Comparison of ENCODE assay signal across 26 cellular contexts in the genomic region with DNA sequence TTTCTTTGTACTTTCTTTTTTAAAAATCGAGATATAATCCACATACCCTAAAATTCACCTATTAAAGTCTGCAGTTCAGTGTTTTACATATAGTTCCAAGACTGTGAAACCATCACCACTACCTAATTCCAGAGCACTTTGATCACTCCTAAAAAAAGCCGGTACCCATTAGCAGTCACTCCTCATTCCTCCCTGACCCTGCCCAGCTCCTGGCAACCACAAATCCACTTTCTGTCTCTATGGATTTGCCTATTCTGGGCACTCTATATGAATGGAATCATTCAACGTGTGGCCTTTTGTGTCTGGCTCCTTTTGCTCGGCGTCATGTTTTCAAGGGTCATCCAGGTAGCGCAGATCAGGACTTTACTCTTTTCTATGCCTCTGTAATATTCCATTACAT. TPM values are rescaled to one million over a fixed set of nuclear protein-coding genes. Genes with fewer than 3 reads are reported as not detected.
DNase-seq lines count a peak whose midpoint lies in the region; ATAC-seq, FAIRE-seq and TF ChIP-seq lines count a peak whose summit lies in the region.
"Had no signal": no experiment of that assay in that cellular context is flagged by ENCODE, and none has a peak within 500 bp of the region (broad histone marks: within the 10 kb centered on the region; RNA-seq: fewer than 3 reads in every experiment).

No MANE protein-coding gene starts in this region.

- CTCF ChIA-PET in HepG2 (lab: Yijun Ruan, JAX; ENCODE audit: low intra/inter-chr PET ratio, low total read pairs): no interaction called here

- no peak for DNase-seq in HepG2 (ENCODE audit: low spot score)
- DNase-seq in right lobe of liver: no peak
- peak; percentile 40 for DNase-seq in SK-MEL-5 (ENCODE audit: low read depth, low spot score)
- DNase-seq in osteoblast (ENCODE audit: insufficient read length, low spot score, missing footprints): no peak
- no peak for DNase-seq in ecto neural progenitor cell (ENCODE audit: low spot score)
- no peak for DNase-seq in DMS53 treated with DMSO at 0.1 percent for 48 hours (lab: John Stamatoyannopoulos, UW; ENCODE audit: unreplicated experiment)
- DNase-seq: C1 segment of cervical spinal cord; CD4-positive, alpha-beta memory T cell; H9; IMR-90; KG1; NCI-H1105; NCI-H1436 treated with DMSO at 0.1 percent for 48 hours; NCI-H187 treated with DMSO at 0.1 percent for 48 hours; NCI-H446; NCI-H524 treated with DMSO at 0.1 percent for 48 hours; NCI-H774; NK-92 treated with Interleukin-12 subunit alpha and Interleukin-12 subunit beta, amount 100 ng/mL, for 24 hours; PC-9; SJCRH30 had no signal

- no peaks in the 10 kb centered on the region for H3K9me3 ChIP-seq in HepG2 (ENCODE audit: low read length)
- no peaks in the 10 kb centered on the region for H3K9me3 ChIP-seq in right lobe of liver
- no peaks in the 10 kb centered on the region for H3K9me3 ChIP-seq in osteoblast (ENCODE audit: low read depth, low read length)
- H3K9me3 ChIP-seq: SJCRH30 had no signal

- H3K27me3 ChIP-seq in HepG2 (ENCODE audit: control insufficient read depth in 1 of 2, insufficient read depth in 2 of 2, low read length in 2 of 2): no peaks in the 10 kb centered on the region; a peak in 1 of 5 replicates
- H3K27me3 ChIP-seq in right lobe of liver: no peaks in the 10 kb centered on the region
- peaks cover 21% of the 10 kb centered on the region for H3K27me3 ChIP-seq in osteoblast (ENCODE audit: insufficient read depth, low read length)
- H3K27me3 ChIP-seq: SJCRH30 had no signal

- H2AFZ ChIP-seq in HepG2 (ENCODE audit: low read length): no peak overlapping the region
- H2AFZ ChIP-seq in osteoblast (ENCODE audit: low read length): no peak overlapping the region
- H2AFZ ChIP-seq: GM23338, PC-9 had no signal

- no peak for TF ChIP-seq RAD21 in HepG2 (CRISPR knock-in tag; IDR thresholded peaks at IDR 0.05)

- H3K4me1 ChIP-seq in HepG2 (ENCODE audit: insufficient read depth, low read length) (peaks cover 69% of the 10 kb centered on the region), right lobe of liver (peaks cover 0 to 22% (median 0%) of the 10 kb centered on the region in 4 donors), osteoblast (ENCODE audit: insufficient read depth, low read length) (peaks cover 5% of the 10 kb centered on the region)
- H3K4me1 ChIP-seq: SJCRH30 had no signal

- in situ Hi-C loops in HepG2 (cut with HindIII; ENCODE audit: extremely low pct_ligation_motif_present, low pct_unique_long_range_greater_than_20kb): no loop called here
- in situ Hi-C loops in SK-MEL-5 (cut with HindIII; ENCODE audit: low pct_unique_long_range_greater_than_20kb, low sequenced_read_pairs): no loop called here

- POLR2A ChIA-PET in HepG2 (lab: Yijun Ruan, JAX): interaction anchor here (1.4 kb wide), 1 partner anchor 9 kb away, joined by 5 read pairs; no protein-coding TSS in a partner anchor

- intact Hi-C loops in HepG2 (cut with micrococcal nuclease; ENCODE audit: unreplicated experiment): no loop called here
- intact Hi-C loops in right lobe of liver (cut with DNase I): no loop called here

- TF ChIP-seq EP300 in HepG2 (IDR thresholded peaks at IDR 0.05; ENCODE audit: low read depth in 2 of 2, low read length in 2 of 2): no peak
- TF ChIP-seq EP300 in HepG2 (CRISPR knock-in tag; IDR thresholded peaks at IDR 0.05; ENCODE audit: borderline replicate concordance): no peak

- BruUV-seq in HepG2 (replicated peaks; lab: Mats Ljungman, UMichigan): no TSS peak

- H3K27ac ChIP-seq in HepG2 (ENCODE audit: extremely low read length, insufficient read depth, low read length) (no peak overlapping the region), right lobe of liver (no peak overlapping the region), osteoblast (ENCODE audit: low read depth, low read length) (no peak overlapping the region)
- H3K27ac ChIP-seq: PC-9, SJCRH30 had no signal

- FAIRE-seq in HepG2 (lab: Jason Lieb, UNC): no peak
- FAIRE-seq: G401.6 had no signal

- TF ChIP-seq CTCF in HepG2 (CRISPR knock-in tag; IDR thresholded peaks at IDR 0.05): no peak
- TF ChIP-seq CTCF in right lobe of liver (IDR thresholded peaks at IDR 0.05): no peak
- TF ChIP-seq CTCF in osteoblast (IDR thresholded peaks at IDR 0.05; ENCODE audit: extremely low read depth, low read depth, low read length): no peak

- no peaks in the 10 kb centered on the region for H4K20me1 ChIP-seq in HepG2 (ENCODE audit: insufficient read depth, low read length)
- H4K20me1 ChIP-seq in osteoblast (ENCODE audit: insufficient read depth, low read length): no peaks in the 10 kb centered on the region

- H3K79me2 ChIP-seq in HepG2 (ENCODE audit: insufficient read depth, low read length) (no peaks in the 10 kb centered on the region), osteoblast (ENCODE audit: insufficient read depth, low read length) (no peaks in the 10 kb centered on the region)

- H3K36me3 ChIP-seq in HepG2 (replicated peaks in 1 of 2; ENCODE audit: control insufficient read depth in 1 of 2, insufficient read depth in 2 of 2, low read length in 2 of 2): no peaks in the 10 kb centered on the region
- H3K36me3 ChIP-seq in right lobe of liver: no peaks in the 10 kb centered on the region
- no peaks in the 10 kb centered on the region for H3K36me3 ChIP-seq in osteoblast (ENCODE audit: insufficient read depth, low read length)
- H3K36me3 ChIP-seq: SJCRH30 had no signal

- H3K9ac ChIP-seq in HepG2 (ENCODE audit: insufficient read depth, low read depth, low read length): no peak overlapping the region

- no peak for TF ChIP-seq POLR2A in HepG2 (IDR thresholded peaks at IDR 0.05; ENCODE audit: insufficient read depth in 1 of 2, low read depth in 2 of 2, low read length in 2 of 2)
- no peak for TF ChIP-seq POLR2A in right lobe of liver (IDR thresholded peaks at IDR 0.05)

- H3K4me3 ChIP-seq in HepG2 (replicated peaks in 1 of 3; ENCODE audit: insufficient read depth in 1 of 3, low read depth in 2 of 3, low read length in 3 of 3) (peak overlapping the region in 2 of 3 experiments; percentile 13 to 58; a peak in 1 of 6 replicates), right lobe of liver (no peak overlapping the region), osteoblast (ENCODE audit: insufficient read depth, low read length) (no peak overlapping the region)
- H3K4me3 ChIP-seq: GM23338, PC-9, SJCRH30 had no signal

- no peak for ATAC-seq in HepG2
- no peak for ATAC-seq in right lobe of liver
- ATAC-seq in HG02938 (IDR thresholded peaks at IDR 0.05; ENCODE audit: unreplicated experiment): no peak
- ATAC-seq: GM23338, Right ventricle myocardium inferior had no signal

- H3K4me2 ChIP-seq in HepG2 (ENCODE audit: low read depth, low read length) (peak overlapping the region; percentile 70), osteoblast (ENCODE audit: insufficient read depth, low read length) (peak overlapping the region; percentile 9)
- H3K4me2 ChIP-seq: GM23338, PC-9 had no signal

- WGBS in HepG2 (ENCODE audit: low lambda C conversion rate): 52% methylated on average over 6 of the region's 6 CpGs
- WGBS in right lobe of liver (ENCODE audit: insufficient coverage, low coverage, low lambda C conversion rate, missing lambda C conversion rate): 83% methylated on average over 6 of the region's 6 CpGs

TF ChIP-seq in HepG2, 621 proteins besides CTCF, POLR2A, EP300 and RAD21 (continues in another document):
- TF ChIP-seq, protein P1, sequence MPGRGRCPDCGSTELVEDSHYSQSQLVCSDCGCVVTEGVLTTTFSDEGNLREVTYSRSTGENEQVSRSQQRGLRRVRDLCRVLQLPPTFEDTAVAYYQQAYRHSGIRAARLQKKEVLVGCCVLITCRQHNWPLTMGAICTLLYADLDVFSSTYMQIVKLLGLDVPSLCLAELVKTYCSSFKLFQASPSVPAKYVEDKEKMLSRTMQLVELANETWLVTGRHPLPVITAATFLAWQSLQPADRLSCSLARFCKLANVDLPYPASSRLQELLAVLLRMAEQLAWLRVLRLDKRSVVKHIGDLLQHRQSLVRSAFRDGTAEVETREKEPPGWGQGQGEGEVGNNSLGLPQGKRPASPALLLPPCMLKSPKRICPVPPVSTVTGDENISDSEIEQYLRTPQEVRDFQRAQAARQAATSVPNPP (CRISPR knock-in tag; IDR thresholded peaks at IDR 0.05): no peak
- TF ChIP-seq JARID2 (CRISPR knock-in tag; IDR thresholded peaks at IDR 0.05; ENCODE audit: insufficient replicate concordance): no peak

RNA-seq across cellular contexts. Expression of a gene that starts 17.3 kb away (rescaled TPM):
- total RNA-seq in HepG2 (2016; rRNA removed; fragmentation: Illumina TruSeq; extraction: Trizol): not detected in 2 replicates
- not detected in 2 replicates for total RNA-seq in HepG2 (2016; cell fraction: cytosol; rRNA removed; fragmentation: Illumina TruSeq; extraction: Trizol; ENCODE audit: low read depth)
- total RNA-seq in HepG2 (2016; cell fraction: insoluble cytoplasmic fraction; rRNA removed; fragmentation: Illumina TruSeq; extraction: Trizol): not detected in 2 replicates
- not detected in 2 replicates for total RNA-seq in HepG2 (2016; cell fraction: membrane; rRNA removed; fragmentation: Illumina TruSeq; extraction: Trizol)
- total RNA-seq in HepG2 (2016; cell fraction: nucleus; rRNA removed; fragmentation: Illumina TruSeq; extraction: Trizol): not detected in 2 replicates
- not detected in 2 replicates for polyA plus RNA-seq in HepG2 (2011; rRNA removed)
- polyA plus RNA-seq in HepG2 (2011; cell fraction: cytosol; rRNA removed): not detected in 2 replicates
- polyA plus RNA-seq in HepG2 (2011; cell fraction: nucleus; rRNA removed): not detected in 2 replicates
- polyA plus RNA-seq in HepG2 (2012): not detected in 2 replicates
- polyA plus RNA-seq in HepG2 (2016; cell fraction: cytosol; fragmentation: Illumina TruSeq; extraction: Trizol; ENCODE audit: low read depth): not detected in 2 replicates
- not detected in 2 replicates for polyA plus RNA-seq in HepG2 (2016; cell fraction: insoluble cytoplasmic fraction; fragmentation: Illumina TruSeq; extraction: Trizol; ENCODE audit: low read depth)
- not detected in 2 replicates for polyA plus RNA-seq in HepG2 (2016; cell fraction: membrane; fragmentation: Illumina TruSeq; extraction: Trizol; ENCODE audit: low read depth)
- not detected in 2 replicates for polyA plus RNA-seq in HepG2 (2016; cell fraction: nucleus; fragmentation: Illumina TruSeq; extraction: Trizol; ENCODE audit: insufficient read depth, low read depth)
- polyA minus RNA-seq in HepG2 (2011; rRNA and poly(A)+ RNA removed; ENCODE audit: low replicate concordance): not detected in 2 replicates
- not detected in 2 replicates for polyA minus RNA-seq in HepG2 (2011; cell fraction: cytosol; rRNA and poly(A)+ RNA removed)
- not detected in 2 replicates for polyA minus RNA-seq in HepG2 (2011; cell fraction: nucleus; rRNA and poly(A)+ RNA removed)
- total RNA-seq in right lobe of liver: not detected
- 105 and 109 TPM in 2 replicates for total RNA-seq in SK-MEL-5 (2014; rRNA removed; shearing (Covaris generic))
- 39.4 and 50.7 TPM in 2 replicates for polyA plus RNA-seq in SK-MEL-5 (2015; cell fraction: cytosol; rRNA removed)
- polyA plus RNA-seq in SK-MEL-5 (2015; cell fraction: nucleus; rRNA removed): 171 and 236 TPM in 2 replicates
- under 0.01 TPM in 1 of 2 replicates, not detected in the other for total RNA-seq in osteoblast
- total RNA-seq: A673; CD4-positive, alpha-beta memory T cell; GM23338; H9; IMR-90; PC-9; Right ventricle myocardium inferior; RPMI7951 had no signal
- polyA plus RNA-seq: CD4-positive, alpha-beta memory T cell; IMR-90 had no signal

Comparison
In these comparisons a context has a peak if more than half of its experiments do, and no peak if none do; other contexts are left out.
1. H3K4me3 ChIP-seq: peak in HepG2 (2 of 3); none in right lobe of liver (0 of 3) and osteoblast (single experiment).
2. RNA of a gene that starts 17.3 kb away (total RNA-seq): 105 to 109 TPM in SK-MEL-5; not detected in HepG2, not detected in right lobe of liver and under 0.01 TPM in osteoblast; every median in the first group is over 10 times any median in the second.